16 cellular contexts compared by ENCODE assay signal in genomic region chr5:103410174-103410573, GRCh38.
DNase-seq lines count a peak whose midpoint lies in the region; ATAC-seq, FAIRE-seq and TF ChIP-seq lines count a peak whose summit lies in the region.
"Had no signal": no experiment of that assay in that cellular context is flagged by ENCODE, and none has a peak within 500 bp of the region (broad histone marks: within the 10 kb centered on the region; RNA-seq: fewer than 3 reads in every experiment).

No MANE protein-coding gene starts in this region.

- no peaks in the 10 kb centered on the region for H3K27me3 Mint-ChIP-seq in H9 (ENCODE audit: low read depth)

- H4K20me1 ChIP-seq in H9 (ENCODE audit: control insufficient read depth, insufficient read depth, insufficient read length) = no peaks in the 10 kb centered on the region

- no peak for DNase-seq in substantia nigra (lab: John Stamatoyannopoulos, UW)
- no peak for DNase-seq in H9
- DNase-seq in H54 (ENCODE audit: insufficient read length, low spot score) = no peak
- no peak for DNase-seq in activated T-cell treated with anti-CD3 and anti-CD28 coated beads, Interleukin-2, amount 50 U/mL, for 48 hours
- DNase-seq: activated CD8-positive, alpha-beta memory T cell treated with anti-CD3 and anti-CD28 coated beads, Interleukin-2, amount 10 ng/mL, durations not matched to agents 7 days and 5 days; DMS79; immature natural killer cell; NCI-H1417 treated with DMSO at 0.1 percent for 48 hours; NCI-H748 treated with DMSO at 0.1 percent for 48 hours; SHP77 treated with DMSO at 0.1 percent for 48 hours; sigmoid colon; testis had no signal

- H3K18ac ChIP-seq in H9 (ENCODE audit: insufficient read length, low read depth, low read length) = no peak overlapping the region

- H3K23ac ChIP-seq in H9 (ENCODE audit: insufficient read length, low read depth, low read length) = no peak overlapping the region

- no peak overlapping the region for H2AFZ ChIP-seq in H9 (ENCODE audit: low read length)

- no peaks in the 10 kb centered on the region for H3K36me3 Mint-ChIP-seq in H9 (ENCODE audit: insufficient read depth in 1 of 3, low read depth in 3 of 3)
- H3K36me3 Mint-ChIP-seq: activated CD8-positive, alpha-beta memory T cell treated with anti-CD3 and anti-CD28 coated beads, Interleukin-2, amount 10 ng/mL, durations not matched to agents 7 days and 5 days; immature natural killer cell had no signal

- no peak overlapping the region for H3K14ac ChIP-seq in H9 (ENCODE audit: insufficient read depth, low read length)

- no peaks in the 10 kb centered on the region for H3K79me1 ChIP-seq in H9 (ENCODE audit: insufficient read depth, low read depth, low read length, poor library complexity, severe bottlenecking)

- no peak overlapping the region for H3K9ac ChIP-seq in H9 (ENCODE audit: extremely low read depth, insufficient read length, low read length)

- no peak overlapping the region for H2AK5ac ChIP-seq in H9 (ENCODE audit: insufficient read length, low read length)

- no CpG with 5 or more reads among the region's 2 CpGs for WGBS in H9 (ENCODE audit: extremely low coverage, insufficient read length, low lambda C conversion rate)

- H3K79me2 ChIP-seq in H9 (ENCODE audit: insufficient read depth, low read length) = no peaks in the 10 kb centered on the region

- H3K4me1 ChIP-seq in H9 (ENCODE audit: insufficient read depth, low read length) = no peaks in the 10 kb centered on the region
- H3K4me1 ChIP-seq: sigmoid colon, testis had no signal

- H3K27ac ChIP-seq in substantia nigra (ENCODE audit: low read depth, low read length, poor library complexity, severe bottlenecking) (no peak overlapping the region), H9 (ENCODE audit: insufficient read length, low read depth, low read length) (no peak overlapping the region)
- H3K27ac ChIP-seq: sigmoid colon, testis had no signal

- no peak overlapping the region for H3T11ph ChIP-seq in H9 (ENCODE audit: low read length)

- H3K4me1 Mint-ChIP-seq in H9 = no peaks in the 10 kb centered on the region
- H3K4me1 Mint-ChIP-seq: activated CD8-positive, alpha-beta memory T cell treated with anti-CD3 and anti-CD28 coated beads, Interleukin-2, amount 10 ng/mL, durations not matched to agents 7 days and 5 days; immature natural killer cell had no signal

- H2BK12ac ChIP-seq in H9 (ENCODE audit: insufficient read length, low read depth, low read length) = no peak overlapping the region

- no peak overlapping the region for H4K5ac ChIP-seq in H9 (ENCODE audit: insufficient read length, low read depth, low read length)

- no peaks in the 10 kb centered on the region for H3K9me3 ChIP-seq in H9 (ENCODE audit: control insufficient read depth, low read depth, low read length)
- H3K9me3 ChIP-seq: sigmoid colon, testis had no signal

- no peak for TF ChIP-seq POLR2A in H54 (IDR thresholded peaks at IDR 0.05; ENCODE audit: low read depth, low read length)

- H3K4ac ChIP-seq in H9 (ENCODE audit: low read depth, low read length) = no peak overlapping the region

- no peaks in the 10 kb centered on the region for H3K9me3 Mint-ChIP-seq in H9

- ATAC-seq in GM18508 (IDR thresholded peaks at IDR 0.05; ENCODE audit: insufficient read depth, unreplicated experiment) = peak; percentile 98
- ATAC-seq in GM19468 (IDR thresholded peaks at IDR 0.05; ENCODE audit: extremely low read depth, unreplicated experiment) = peak; percentile 85
- peak; percentile 99 for ATAC-seq in HG02852 (IDR thresholded peaks at IDR 0.05; ENCODE audit: unreplicated experiment)
- peak; percentile 97 for ATAC-seq in HG03457 (IDR thresholded peaks at IDR 0.05; ENCODE audit: unreplicated experiment)
- ATAC-seq: activated CD8-positive, alpha-beta memory T cell treated with anti-CD3 and anti-CD28 coated beads, Interleukin-2, amount 10 ng/mL, durations not matched to agents 7 days and 5 days had no signal

- H2BK5ac ChIP-seq in H9 (ENCODE audit: insufficient read length, low read length) = no peak overlapping the region

- no peak for TF ChIP-seq CTCF in H9 (conservative IDR thresholded peaks at IDR 0.05)

- no peak overlapping the region for H3K56ac ChIP-seq in H9 (ENCODE audit: insufficient read length, low read depth, low read length)

- H3K4me3 Mint-ChIP-seq in H9 = no peak overlapping the region
- H3K4me3 Mint-ChIP-seq: activated CD8-positive, alpha-beta memory T cell treated with anti-CD3 and anti-CD28 coated beads, Interleukin-2, amount 10 ng/mL, durations not matched to agents 7 days and 5 days; immature natural killer cell had no signal

- H3K23me2 ChIP-seq in H9 (ENCODE audit: insufficient read length, low read depth, low read length, poor library complexity, severe bottlenecking) = no peaks in the 10 kb centered on the region

- no peak overlapping the region for H2BK15ac ChIP-seq in H9 (ENCODE audit: low read depth, low read length)

- no peak overlapping the region for H3K27ac Mint-ChIP-seq in H9
- H3K27ac Mint-ChIP-seq: activated CD8-positive, alpha-beta memory T cell treated with anti-CD3 and anti-CD28 coated beads, Interleukin-2, amount 10 ng/mL, durations not matched to agents 7 days and 5 days; immature natural killer cell had no signal

- H2BK20ac ChIP-seq in H9 (ENCODE audit: low read depth, low read length, poor library complexity, severe bottlenecking) = no peak overlapping the region

- H3K27me3 ChIP-seq in H9 (ENCODE audit: insufficient read depth, low read length) = no peaks in the 10 kb centered on the region
- H3K27me3 ChIP-seq: sigmoid colon, testis had no signal

- no peak overlapping the region for H2BK120ac ChIP-seq in H9 (ENCODE audit: low read depth, low read length, poor library complexity, severe bottlenecking)

- no peak overlapping the region for H3K4me2 ChIP-seq in H9 (ENCODE audit: insufficient read depth, insufficient read length, low read length)

- H4K91ac ChIP-seq in H9 (ENCODE audit: insufficient read length, low read depth, low read length) = no peak overlapping the region

- FAIRE-seq in H54 (lab: Jason Lieb, UNC) = no peak

- no peak overlapping the region for H4K8ac ChIP-seq in H9 (replicated peaks; ENCODE audit: insufficient read length, low read depth, low read length)
